ENCODE assay signal across 1 cellular context in genomic region chr12:132850291-132850690, GRCh38.
TF ChIP-seq lines count a peak whose summit lies in the region.

No MANE protein-coding gene starts in this region.

TF ChIP-seq in HepG2, 621 proteins besides CTCF, POLR2A, EP300 and RAD21 (continued from another document):
- no peak for TF ChIP-seq HMGXB4 (CRISPR knock-in tag; IDR thresholded peaks at IDR 0.05; ENCODE audit: borderline replicate concordance in 1 of 2, low read depth in 1 of 2)
- TF ChIP-seq MTA3 (CRISPR knock-in tag; IDR thresholded peaks at IDR 0.05): no peak
